Comparison of ENCODE assay signal across 9 cellular contexts in genomic region chr3:194537732-194538247, GRCh38. TPM values are rescaled to one million over a fixed set of nuclear protein-coding genes. Genes with fewer than 3 reads are reported as not detected.
DNase-seq lines count a peak whose midpoint lies in the region; ATAC-seq and TF ChIP-seq lines count a peak whose summit lies in the region.
"Had no signal": no experiment of that assay in that cellular context is flagged by ENCODE, and none has a peak within 500 bp of the region (broad histone marks: within the 10 kb centered on the region; RNA-seq: fewer than 3 reads in every experiment).

No MANE protein-coding gene starts in this region.

- H3K27ac ChIP-seq in parathyroid adenoma = no peak overlapping the region

- ATAC-seq in GM19452 (IDR thresholded peaks at IDR 0.05; ENCODE audit: unreplicated experiment) (no peak), HG03159 (IDR thresholded peaks at IDR 0.05; ENCODE audit: unreplicated experiment) (no peak), GM18498 (IDR thresholded peaks at IDR 0.05; ENCODE audit: unreplicated experiment) (no peak)
- ATAC-seq: GM12878 had no signal

- no peaks in the 10 kb centered on the region for H3K27me3 ChIP-seq in parathyroid adenoma (ENCODE audit: control insufficient read depth, insufficient read depth, low read length)

- H3K4me3 ChIP-seq in epithelial cell of esophagus (ENCODE audit: low read length) (no peak overlapping the region), parathyroid adenoma (ENCODE audit: low read depth, low read length) (no peak overlapping the region)
- H3K4me3 ChIP-seq: GM12878 had no signal

- H3K79me2 ChIP-seq in parathyroid adenoma = no peaks in the 10 kb centered on the region

- TF ChIP-seq CTCF in epithelial cell of esophagus (IDR thresholded peaks at IDR 0.05; ENCODE audit: insufficient read depth, low read depth, low read length, missing control alignments) (no peak), parathyroid adenoma (IDR thresholded peaks at IDR 0.05) (no peak)

- DNase-seq in Daoy (ENCODE audit: low read depth) (peak; percentile 85), NCI-H774 (lab: John Stamatoyannopoulos, UW) (peak; percentile 52), epithelial cell of esophagus (ENCODE audit: low read depth) (peak; percentile 55), cortex of kidney (lab: John Stamatoyannopoulos, UW) (no peak)

- peak overlapping the region; percentile 42 for H2AFZ ChIP-seq in parathyroid adenoma

- peak overlapping the region; percentile 16 for H3K4me2 ChIP-seq in parathyroid adenoma (ENCODE audit: low read length)

- no peaks in the 10 kb centered on the region for H3K36me3 ChIP-seq in parathyroid adenoma (ENCODE audit: control insufficient read depth, insufficient read depth, low read length)

- no peaks in the 10 kb centered on the region for H3K9me3 ChIP-seq in parathyroid adenoma (ENCODE audit: control insufficient read depth, low read length)

- no peak overlapping the region for H3K9ac ChIP-seq in parathyroid adenoma

- H3K4me1 ChIP-seq in parathyroid adenoma = peaks cover 8% of the 10 kb centered on the region

RNA-seq across cellular contexts. Expression of gene ATP13A3, which starts 51.0 kb away (rescaled TPM):
- 184 and 186 TPM in 2 replicates for total RNA-seq in Daoy (2014; rRNA removed; shearing (Covaris generic))
